16 cellular contexts compared by ENCODE assay signal in the genomic region with DNA sequence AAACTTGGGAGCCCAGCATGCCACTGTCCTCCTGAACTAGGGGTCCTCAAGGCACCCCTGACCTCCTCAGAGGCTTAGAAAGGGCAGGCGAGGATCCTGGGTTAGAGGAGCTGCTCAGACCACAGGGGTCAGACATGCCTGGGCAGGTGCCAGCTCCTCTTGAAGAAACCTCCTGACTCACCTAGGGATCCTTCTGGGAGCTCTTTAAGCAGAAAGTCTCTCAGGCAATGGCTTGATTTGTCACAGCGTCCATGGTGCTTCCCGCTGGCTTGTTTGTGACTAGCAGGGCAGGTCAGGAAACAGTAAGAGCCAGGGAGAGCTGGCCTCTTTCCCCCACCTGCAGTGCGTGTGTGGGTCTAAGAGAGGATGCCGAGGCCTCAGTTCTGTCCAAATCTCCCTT.
DNase-seq lines count a peak whose midpoint lies in the region; ATAC-seq and TF ChIP-seq lines count a peak whose summit lies in the region.
"Had no signal": no experiment of that assay in that cellular context is flagged by ENCODE, and none has a peak within 500 bp of the region (broad histone marks: within the 10 kb centered on the region; RNA-seq: fewer than 3 reads in every experiment).

No MANE protein-coding gene starts in this region.

- ATAC-seq in stimulated activated naive CD8-positive, alpha-beta T cell treated with anti-CD3 and anti-CD28 coated beads, Interleukin-15, amount 100 ng/mL, for 72 hours = no peak
- ATAC-seq: psoas muscle, Right ventricle myocardium inferior had no signal

- H3K27me3 Mint-ChIP-seq in brain (no peaks in the 10 kb centered on the region), nephron (ENCODE audit: low read depth) (peaks cover 17% of the 10 kb centered on the region)
- H3K27me3 Mint-ChIP-seq in stimulated activated naive CD8-positive, alpha-beta T cell treated with anti-CD3 and anti-CD28 coated beads, Interleukin-15, amount 100 ng/mL, for 72 hours = no peaks in the 10 kb centered on the region
- H3K27me3 Mint-ChIP-seq: B cell, IgD-negative memory B cell had no signal

- DNase-seq in EL (peak; percentile 7), NCI-H510A (lab: John Stamatoyannopoulos, UW) (no peak), retina (no peak), GM20000 (ENCODE audit: low spot score) (no peak)
- no peak for DNase-seq in stimulated activated naive CD8-positive, alpha-beta T cell treated with anti-CD3 and anti-CD28 coated beads, Interleukin-15, amount 100 ng/mL, for 72 hours
- DNase-seq: activated CD4-positive, alpha-beta T cell treated with anti-CD3 and anti-CD28 coated beads, Interleukin-2, amount 50 U/mL, for 4 hours; glutamatergic neuron; NCI-H146; psoas muscle; upper lobe of left lung had no signal

- H3K27ac Mint-ChIP-seq in brain = peak overlapping the region in 4 of 5 experiments; percentile 32 to 82 (median 69)
- H3K27ac Mint-ChIP-seq in nephron = peak overlapping the region in 2 of 3 experiments; percentile 23 to 90
- H3K27ac Mint-ChIP-seq in stimulated activated naive CD8-positive, alpha-beta T cell treated with anti-CD3 and anti-CD28 coated beads, Interleukin-15, amount 100 ng/mL, for 72 hours = peak overlapping the region in 1 of 2 donors; percentile 38
- H3K27ac Mint-ChIP-seq: B cell had no signal

- peaks cover 0 to 2% (median 0%) of the 10 kb centered on the region in 5 experiments for H3K9me3 Mint-ChIP-seq in brain
- H3K9me3 Mint-ChIP-seq in nephron = no peaks in the 10 kb centered on the region
- no peaks in the 10 kb centered on the region for H3K9me3 Mint-ChIP-seq in stimulated activated naive CD8-positive, alpha-beta T cell treated with anti-CD3 and anti-CD28 coated beads, Interleukin-15, amount 100 ng/mL, for 72 hours
- H3K9me3 Mint-ChIP-seq: IgD-negative memory B cell had no signal

- H3K27ac ChIP-seq in KOPT-K1 (ENCODE audit: low read depth, low read length, poor library complexity, severe bottlenecking) = peak overlapping the region; percentile 38
- H3K27ac ChIP-seq: psoas muscle, upper lobe of left lung had no signal

- H3K36me3 Mint-ChIP-seq in brain = no peaks in the 10 kb centered on the region
- H3K36me3 Mint-ChIP-seq in nephron (ENCODE audit: low read depth) = no peaks in the 10 kb centered on the region

- H3K4me3 Mint-ChIP-seq in brain (no peak overlapping the region), nephron (no peak overlapping the region)
- H3K4me3 Mint-ChIP-seq in stimulated activated naive CD8-positive, alpha-beta T cell treated with anti-CD3 and anti-CD28 coated beads, Interleukin-15, amount 100 ng/mL, for 72 hours = no peak overlapping the region
- H3K4me3 Mint-ChIP-seq: B cell, IgD-negative memory B cell had no signal

- no peaks in the 10 kb centered on the region for H3K36me3 ChIP-seq in KOPT-K1 (ENCODE audit: insufficient read depth, low read length)

- no peak for TF ChIP-seq CTCF in brain (conservative IDR thresholded peaks at IDR 0.05)
- no peak for TF ChIP-seq CTCF in nephron (IDR thresholded peaks at IDR 0.05; ENCODE audit: unreplicated experiment in 3 of 3)
- TF ChIP-seq CTCF in GM20000 (IDR thresholded peaks at IDR 0.05; ENCODE audit: extremely low read depth, missing control alignments) = no peak

- peaks cover 46% of the 10 kb centered on the region for H3K4me1 Mint-ChIP-seq in brain
- peaks cover 32% of the 10 kb centered on the region for H3K4me1 Mint-ChIP-seq in nephron
- H3K4me1 Mint-ChIP-seq in stimulated activated naive CD8-positive, alpha-beta T cell treated with anti-CD3 and anti-CD28 coated beads, Interleukin-15, amount 100 ng/mL, for 72 hours = peaks cover 40% of the 10 kb centered on the region

- H3K9me3 ChIP-seq in KOPT-K1 (ENCODE audit: insufficient read depth, low read length, poor library complexity, severe bottlenecking) = no peaks in the 10 kb centered on the region
- H3K9me3 ChIP-seq: psoas muscle, upper lobe of left lung had no signal
